Comparison of ENCODE assay signal across 25 cellular contexts in genomic region chr13:72535076-72535475, GRCh38.
DNase-seq lines count a peak whose midpoint lies in the region; ATAC-seq, FAIRE-seq and TF ChIP-seq lines count a peak whose summit lies in the region.
"Had no signal": no experiment of that assay in that cellular context is flagged by ENCODE, and none has a peak within 500 bp of the region (broad histone marks: within the 10 kb centered on the region; RNA-seq: fewer than 3 reads in every experiment).

No MANE protein-coding gene starts in this region.

- peaks cover 15% of the 10 kb centered on the region; the same call in 2 of the 3 replicates for H3K4me1 Mint-ChIP-seq in GM23338
- H3K4me1 Mint-ChIP-seq in CD4-positive, alpha-beta memory T cell, result no peaks in the 10 kb centered on the region
- H3K4me1 Mint-ChIP-seq: B cell; CD8-positive, alpha-beta memory T cell had no signal

- H3K36me3 Mint-ChIP-seq in GM23338 (ENCODE audit: low read depth), result no peaks in the 10 kb centered on the region
- H3K36me3 Mint-ChIP-seq in CD4-positive, alpha-beta memory T cell, result no peaks in the 10 kb centered on the region
- H3K36me3 Mint-ChIP-seq: CD8-positive, alpha-beta memory T cell had no signal

- ATAC-seq in GM23338, result peak; percentile 58
- ATAC-seq: PC-3, Right ventricle myocardium inferior had no signal

- H3K27me3 ChIP-seq in GM23338 (ENCODE audit: insufficient read depth) (no peaks in the 10 kb centered on the region), H1 (replicated peaks in 1 of 4; ENCODE audit: control insufficient read depth in 3 of 4, extremely low read depth in 1 of 4, insufficient read depth in 3 of 4, low read length in 3 of 4) (peaks cover 0 to 1% (median 0%) of the 10 kb centered on the region in 4 experiments; a peak in 2 of 7 replicates)
- H3K27me3 ChIP-seq in CD4-positive, alpha-beta memory T cell (ENCODE audit: insufficient read depth, low read length), result no peaks in the 10 kb centered on the region
- H3K27me3 ChIP-seq: SJSA1 had no signal

- H3K23ac ChIP-seq in H1 (ENCODE audit: insufficient read length), result no peak overlapping the region

- H3K56ac ChIP-seq in H1 (replicated peaks; ENCODE audit: insufficient read length, low read depth, low read length), result no peak overlapping the region

- H3K9ac ChIP-seq in H1 (replicated peaks in 1 of 4; ENCODE audit: extremely low read depth in 1 of 4, low read depth in 3 of 4, low read length in 3 of 4), result no peak overlapping the region
- H3K9ac ChIP-seq: GM23248 had no signal

- H3K4me2 ChIP-seq in GM23338 (no peak overlapping the region), H1 (ENCODE audit: insufficient read depth in 1 of 2, low read depth in 2 of 2, low read length in 2 of 2) (no peak overlapping the region)

- H3K4me3 ChIP-seq in GM23338 (no peak overlapping the region), H1 (ENCODE audit: extremely low read depth in 1 of 4, insufficient read depth in 2 of 4, low read depth in 3 of 4, low read length in 4 of 4) (no peak overlapping the region)
- H3K4me3 ChIP-seq in CD4-positive, alpha-beta memory T cell (ENCODE audit: low read length in 2 of 2), result no peak overlapping the region
- H3K4me3 ChIP-seq: GM23248, HAP-1, SJSA1 had no signal

- H3K27ac ChIP-seq in GM23338 (ENCODE audit: low read depth) (no peak overlapping the region), H1 (ENCODE audit: low read depth, low read length) (no peak overlapping the region)
- no peak overlapping the region for H3K27ac ChIP-seq in CD4-positive, alpha-beta memory T cell (ENCODE audit: low read depth, low read length)
- H3K27ac ChIP-seq: C4-2B, GM23248, SJSA1 had no signal

- H3K36me3 ChIP-seq in GM23338 (ENCODE audit: insufficient read depth) (no peaks in the 10 kb centered on the region), H1 (ENCODE audit: control insufficient read depth in 2 of 4, insufficient read depth in 4 of 4, low read length in 3 of 4) (no peaks in the 10 kb centered on the region)
- H3K36me3 ChIP-seq in CD4-positive, alpha-beta memory T cell (ENCODE audit: insufficient read depth, low read length), result no peaks in the 10 kb centered on the region
- H3K36me3 ChIP-seq: HAP-1, SJSA1 had no signal

- no peak overlapping the region; the same call in 1 of the 2 replicates for H4K8ac ChIP-seq in H1 (ENCODE audit: extremely low read depth, insufficient read depth, low read length)

- 0 out of 2 replicates have a peak, but pooled peaks cover 4% of the 10 kb centered on the region for H3K9me2 ChIP-seq in GM23338 (ENCODE audit: insufficient read depth)

- POLR2A ChIA-PET in H1 (lab: Charles Lee; ENCODE audit: partially characterized antibody), result no interaction called here
- POLR2A ChIA-PET in CD4-positive, alpha-beta memory T cell (lab: Charles Lee; ENCODE audit: partially characterized antibody), result no interaction called here

- H4K5ac ChIP-seq in H1 (ENCODE audit: insufficient read length, low read depth, low read length), result no peak overlapping the region

- no peak for TF ChIP-seq POLR2A in H1 (IDR thresholded peaks at IDR 0.05; ENCODE audit: control extremely low read depth in 1 of 2, low read depth in 2 of 2, low read length in 2 of 2)

- CTCF ChIA-PET in H1 (lab: Charles Lee; ENCODE audit: partially characterized antibody), result no interaction called here
- CTCF ChIA-PET in CD4-positive, alpha-beta memory T cell (lab: Charles Lee; ENCODE audit: partially characterized antibody), result no interaction called here

- no peak overlapping the region for H2AK5ac ChIP-seq in H1 (ENCODE audit: low read depth, low read length)

- H3K14ac ChIP-seq in H1 (ENCODE audit: insufficient read length), result no peak overlapping the region

- no peak for FAIRE-seq in H1 (lab: Jason Lieb, UNC)
- FAIRE-seq: GM12892 had no signal

- no peaks in the 10 kb centered on the region for H3K9me3 ChIP-seq in H1 (ENCODE audit: insufficient read depth in 2 of 2, low read depth in 1 of 2, low read length in 1 of 2)
- no peaks in the 10 kb centered on the region for H3K9me3 ChIP-seq in CD4-positive, alpha-beta memory T cell (ENCODE audit: control insufficient read depth in 1 of 2, low read length in 2 of 2)
- H3K9me3 ChIP-seq: HAP-1, SJSA1 had no signal

- H3K18ac ChIP-seq in H1 (ENCODE audit: extremely low read depth, low read length), result peak overlapping the region; percentile 63; the same call in 1 of the 2 replicates

- H3K79me2 ChIP-seq in GM23338 (replicated peaks; ENCODE audit: insufficient read depth) (no peaks in the 10 kb centered on the region), H1 (ENCODE audit: control insufficient read depth in 1 of 2, insufficient read depth in 2 of 2, low read length in 2 of 2) (no peaks in the 10 kb centered on the region)

- no peaks in the 10 kb centered on the region for H3F3A ChIP-seq in GM23338 (replicated peaks; ENCODE audit: low read depth)

- H4K20me1 ChIP-seq in GM23338 (replicated peaks; ENCODE audit: insufficient read depth), result no peaks in the 10 kb centered on the region
- H4K20me1 ChIP-seq in H1 (replicated peaks in 1 of 2; ENCODE audit: control insufficient read depth in 1 of 2, insufficient read depth in 2 of 2, low read length in 2 of 2), result no peaks in the 10 kb centered on the region

- H3K79me1 ChIP-seq in H1 (ENCODE audit: low read depth, low read length), result no peaks in the 10 kb centered on the region

- no peaks in the 10 kb centered on the region for H3K4me1 ChIP-seq in GM23338 (ENCODE audit: insufficient read depth)
- peaks cover 0 to 8% (median under 1%) of the 10 kb centered on the region in 4 experiments; a peak in 2 of 7 replicates for H3K4me1 ChIP-seq in H1 (replicated peaks in 1 of 4; ENCODE audit: control insufficient read depth in 3 of 4, insufficient read depth in 4 of 4, low read length in 3 of 4)
- H3K4me1 ChIP-seq in CD4-positive, alpha-beta memory T cell (ENCODE audit: insufficient read depth, low read length), result no peaks in the 10 kb centered on the region
- H3K4me1 ChIP-seq: HAP-1, SJSA1 had no signal

- H2BK20ac ChIP-seq in H1 (ENCODE audit: low read length), result no peak overlapping the region

- intact Hi-C loops in CD4-positive, alpha-beta memory T cell (cut with micrococcal nuclease), result no loop called here

- TF ChIP-seq CTCF in GM23338 (conservative IDR thresholded peaks at IDR 0.05; ENCODE audit: low read depth in 2 of 2), result no peak
- no peak for TF ChIP-seq CTCF in H1 (IDR thresholded peaks at IDR 0.05; ENCODE audit: control extremely low read depth in 1 of 3, insufficient read depth in 1 of 3, low read depth in 1 of 3, low read length in 3 of 3)

- no peak for TF ChIP-seq RAD21 in H1 (IDR thresholded peaks at IDR 0.05 in 1 of 2, conservative IDR thresholded peaks at IDR 0.05 in 1 of 2; ENCODE audit: low read depth in 2 of 2, low read length in 2 of 2)

- 0 out of 2 replicates have a peak, but pooled peaks cover 1% of the 10 kb centered on the region for H3K23me2 ChIP-seq in H1 (ENCODE audit: low read depth, low read length)

- WGBS in H1 (ENCODE audit: extremely low coverage in 1 of 2, insufficient coverage in 1 of 2, insufficient read length in 1 of 2, insufficient replicate concordance in 2 of 2, low coverage in 1 of 2, low lambda C conversion rate in 2 of 2, missing lambda C conversion rate in 1 of 2), 2 experiments, result 82% methylated on average over 1 of the region's 1 CpG; no CpG with 5 or more reads in 1 of the 2 experiments

- no peak overlapping the region for H3K4ac ChIP-seq in H1 (replicated peaks; ENCODE audit: insufficient read length, low read depth, low read length)

- H3K4me3 Mint-ChIP-seq in GM23338, result no peak overlapping the region
- H3K4me3 Mint-ChIP-seq in CD4-positive, alpha-beta memory T cell, result no peak overlapping the region
- H3K4me3 Mint-ChIP-seq: B cell; CD8-positive, alpha-beta memory T cell; HFFc6 had no signal

- no peaks in the 10 kb centered on the region for H3K9me3 Mint-ChIP-seq in GM23338
- H3K9me3 Mint-ChIP-seq in CD4-positive, alpha-beta memory T cell, result peaks cover 0 to 2% (median 0%) of the 10 kb centered on the region in 8 donors
- H3K9me3 Mint-ChIP-seq: HFFc6 had no signal

- DNase-seq in GM23338 (ENCODE audit: low spot score), result no peak
- DNase-seq in NCI-H69 (lab: John Stamatoyannopoulos, UW), result peak; percentile 23
- DNase-seq in H1 (ENCODE audit: low read depth in 1 of 2, low spot score in 2 of 2), result no peak
- peak; percentile 64 for DNase-seq in retina
- DNase-seq in stimulated activated CD4-positive, alpha-beta T cell treated with anti-CD3 and anti-CD28 coated beads, Interleukin-4, amount 100 ng/mL, for 24 hours, result no peak
- no peak for DNase-seq in CD4-positive, alpha-beta memory T cell
- no peak for DNase-seq in NCI-H510A treated with DMSO at 0.1 percent for 48 hours (lab: John Stamatoyannopoulos, UW)
- DNase-seq: CD8-positive, alpha-beta memory T cell; DMS79 treated with DMSO at 0.1 percent for 48 hours; GF-D8; GM23248; HFFc6; NCI-H1048; NCI-H1417; NCI-H187; NCI-H2107; NCI-H524 treated with DMSO at 0.1 percent for 48 hours; NK-92 treated with Interleukin-12 subunit alpha and Interleukin-12 subunit beta, amount 100 ng/mL, for 24 hours; PC-3 had no signal

- H2BK5ac ChIP-seq in H1 (ENCODE audit: low read depth, low read length), result no peak overlapping the region

- H2BK15ac ChIP-seq in H1 (ENCODE audit: low read length), result no peak overlapping the region

- peak overlapping the region; percentile 56; the same call in 1 of the 2 replicates for H2AFZ ChIP-seq in GM23338
- H2AFZ ChIP-seq in H1 (ENCODE audit: low read length), result no peak overlapping the region
- H2AFZ ChIP-seq: GM23248 had no signal

- H4K91ac ChIP-seq in H1 (replicated peaks; ENCODE audit: insufficient read length, low read length), result no peak overlapping the region

- H3K27me3 Mint-ChIP-seq in GM23338 (ENCODE audit: insufficient read depth, low read depth, poor library complexity), result peaks cover 3% of the 10 kb centered on the region
- H3K27me3 Mint-ChIP-seq in CD4-positive, alpha-beta memory T cell, result peaks cover 0 to 1% of the 10 kb centered on the region in 2 donors
- H3K27me3 Mint-ChIP-seq: B cell had no signal

- no peak for TF ChIP-seq EP300 in H1 (IDR thresholded peaks at IDR 0.05; ENCODE audit: borderline replicate concordance in 1 of 2, low read depth in 2 of 2, low read length in 2 of 2)

- no peak overlapping the region for H2BK12ac ChIP-seq in H1 (ENCODE audit: low read depth, low read length)

- H3K27ac Mint-ChIP-seq in GM23338, result no peak overlapping the region; the same call in 1 of the 2 replicates
- no peak overlapping the region for H3K27ac Mint-ChIP-seq in CD4-positive, alpha-beta memory T cell
- H3K27ac Mint-ChIP-seq: B cell; CD8-positive, alpha-beta memory T cell; HFFc6 had no signal

- no peak overlapping the region for H2BK120ac ChIP-seq in H1 (replicated peaks; ENCODE audit: low read depth, low read length)

TF ChIP-seq in GM23338, 12 proteins besides CTCF, POLR2A, EP300 and RAD21 (continues in another document):
- TF ChIP-seq CREB1 (CRISPR knock-in tag; IDR thresholded peaks at IDR 0.05; ENCODE audit: low read depth) (no peak), POLR2AphosphoS5 (IDR thresholded peaks at IDR 0.05; ENCODE audit: low read depth) (no peak), NANOG (IDR thresholded peaks at IDR 0.05; ENCODE audit: borderline replicate concordance) (no peak), ZNF114 (CRISPR knock-in tag; IDR thresholded peaks at IDR 0.05) (no peak)

TF ChIP-seq in H1, 55 proteins besides CTCF, POLR2A, EP300 and RAD21 (continues in another document):
- TF ChIP-seq NANOG (IDR thresholded peaks at IDR 0.05; ENCODE audit: insufficient read depth, low read depth, low read length, poor library complexity, severe bottlenecking), result no peak
- no peak for TF ChIP-seq BRCA1 (IDR thresholded peaks at IDR 0.05; ENCODE audit: low read depth, low read length)
- no peak for TF ChIP-seq POLR2AphosphoS5 (IDR thresholded peaks at IDR 0.05; ENCODE audit: low read depth, low read length)

Comparison
In these comparisons a context has a peak if more than half of its experiments do, and no peak if none do; other contexts are left out.
1. DNase-seq: peak in NCI-H69 (single experiment) and retina (single experiment); none in GM23338 (single experiment), H1 (0 of 2), stimulated activated CD4-positive, alpha-beta T cell treated with anti-CD3 and anti-CD28 coated beads, Interleukin-4, amount 100 ng/mL, for 24 hours (single experiment), CD4-positive, alpha-beta memory T cell (0 of 5) and NCI-H510A treated with DMSO at 0.1 percent for 48 hours (single experiment).